ENCODE assay signal across 8 cellular contexts in the genomic region with DNA sequence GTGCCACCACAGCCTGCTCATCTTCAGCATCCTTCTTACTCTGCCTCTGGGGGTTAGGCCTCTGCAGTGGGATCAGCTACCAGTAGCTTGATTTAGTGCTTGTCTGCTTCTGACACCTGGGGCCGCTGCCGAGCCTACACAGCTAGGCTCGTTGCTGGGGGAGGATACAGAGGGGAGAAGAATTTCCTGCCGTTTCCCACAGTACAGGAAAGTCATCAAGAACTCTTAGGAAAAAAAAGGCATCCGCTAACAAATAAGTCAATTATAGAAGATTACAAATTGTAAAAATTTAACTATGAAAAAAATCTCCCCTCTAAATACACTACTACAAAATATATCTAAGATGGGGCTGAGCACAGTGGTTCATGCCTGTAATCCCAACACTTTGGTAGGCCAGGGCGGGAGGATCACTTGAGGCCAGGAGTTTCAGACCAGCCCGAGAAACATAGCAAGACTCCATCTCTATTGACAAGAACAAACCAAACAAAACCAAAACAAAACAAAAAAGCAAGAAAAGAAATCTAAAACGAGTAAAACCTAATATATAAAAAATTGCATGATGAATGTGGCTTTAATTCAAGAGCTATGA. TPM values are rescaled to one million over a fixed set of nuclear protein-coding genes. Genes with fewer than 3 reads are reported as not detected.
DNase-seq lines count a peak whose midpoint lies in the region; ATAC-seq and TF ChIP-seq lines count a peak whose summit lies in the region.
"Had no signal": no experiment of that assay in that cellular context is flagged by ENCODE, and none has a peak within 500 bp of the region (broad histone marks: within the 10 kb centered on the region; RNA-seq: fewer than 3 reads in every experiment).

No MANE protein-coding gene starts in this region.

- no peak for TF ChIP-seq EP300 in transverse colon (IDR thresholded peaks at IDR 0.05; ENCODE audit: low read depth)

- H3K4me3 ChIP-seq in HEK293 (ENCODE audit: low read depth, low read length) (no peak overlapping the region), body of pancreas (no peak overlapping the region), transverse colon (no peak overlapping the region)

- in situ Hi-C loops in transverse colon (cut with MboI; ENCODE audit: low pct_ligation_motif_present in 1 of 4, low pct_unique_long_range_greater_than_20kb in 1 of 4, low sequenced_read_pairs in 3 of 4) = no loop called here

- POLR2A ChIA-PET in HEK293 (lab: Yijun Ruan, JAX) = no interaction called here

- intact Hi-C loops in body of pancreas (cut with DNase I) (no loop called here), transverse colon (cut with DNase I; ENCODE audit: low total_unique reads) (no loop called here)

- H3K36me3 ChIP-seq in HEK293 (ENCODE audit: control insufficient read depth in 2 of 2, insufficient read depth in 1 of 2, low read length in 2 of 2) (no peaks in the 10 kb centered on the region), body of pancreas (replicated peaks in 1 of 2; ENCODE audit: insufficient read depth in 1 of 2, low read depth in 2 of 2) (no peaks in the 10 kb centered on the region), transverse colon (no peaks in the 10 kb centered on the region)

- WGBS in body of pancreas, 2 donors = 52 to 53% methylated on average over 8 of the region's 8 CpGs
- 53 to 59% methylated on average over 5 to 8 of the region's 8 CpGs for WGBS in transverse colon (ENCODE audit: low coverage in 1 of 2), 2 donors

- no peak for TF ChIP-seq POLR2A in body of pancreas (IDR thresholded peaks at IDR 0.05)
- no peak for TF ChIP-seq POLR2A in transverse colon (IDR thresholded peaks at IDR 0.05)

- TF ChIP-seq CTCF in HEK293 (tag by site-specific recombination; IDR thresholded peaks at IDR 0.05) (no peak), body of pancreas (IDR thresholded peaks at IDR 0.05) (peak in 2 of 7 experiments; percentile 3 to 11), transverse colon (IDR thresholded peaks at IDR 0.05) (no peak)

- no peaks in the 10 kb centered on the region for H3K9me3 ChIP-seq in HEK293 (ENCODE audit: control insufficient read depth, insufficient read depth, low read depth, low read length)
- H3K9me3 ChIP-seq in body of pancreas = no peaks in the 10 kb centered on the region
- H3K9me3 ChIP-seq in transverse colon = no peaks in the 10 kb centered on the region

- DNase-seq in body of pancreas (peak in 1 of 4 donors; percentile 27), transverse colon (no peak), COR-L47 (lab: John Stamatoyannopoulos, UW) (no peak)
- DNase-seq: activated gamma-delta T cell treated with Interleukin-2 at 50 U/mL for 16 hours had no signal

- no peak overlapping the region for H3K27ac ChIP-seq in HEK293 (ENCODE audit: extremely low read depth, low read depth, low read length)
- H3K27ac ChIP-seq in body of pancreas = peak overlapping the region; percentile 75 to 90 (median 87)
- H3K27ac ChIP-seq in layer of hippocampus (ENCODE audit: low read depth, low read length) = peak overlapping the region; percentile 19
- H3K27ac ChIP-seq in transverse colon = peak overlapping the region; percentile 73 to 83 (median 77)

- H3K4me1 ChIP-seq in HEK293 (ENCODE audit: control insufficient read depth, insufficient read depth, low read length) = no peaks in the 10 kb centered on the region
- H3K4me1 ChIP-seq in body of pancreas = peaks cover 58% of the 10 kb centered on the region
- H3K4me1 ChIP-seq in transverse colon = peaks cover 13 to 61% (median 26%) of the 10 kb centered on the region in 4 donors

- ATAC-seq in body of pancreas = no peak
- ATAC-seq in GM21381 (IDR thresholded peaks at IDR 0.05; ENCODE audit: unreplicated experiment) = no peak
- no peak for ATAC-seq in HG03175 (IDR thresholded peaks at IDR 0.05; ENCODE audit: unreplicated experiment)

- H3K27me3 ChIP-seq in body of pancreas (no peaks in the 10 kb centered on the region), layer of hippocampus (ENCODE audit: control insufficient read depth, insufficient read depth, low read length) (no peaks in the 10 kb centered on the region), transverse colon (no peaks in the 10 kb centered on the region)

- CTCF ChIA-PET in HEK293 (lab: Yijun Ruan, JAX) = interaction anchor here (0.6 to 0.7 kb wide), 2 partner anchors 44 to 142 kb away, joined by 3 read pairs; a partner anchor contains a TSS

TF ChIP-seq in HEK293, 187 proteins besides CTCF, POLR2A, EP300 and RAD21:
- TF ChIP-seq KLF7 (tag by site-specific recombination; IDR thresholded peaks at IDR 0.05; ENCODE audit: borderline replicate concordance) (no peak), OSR2 (tag by site-specific recombination; IDR thresholded peaks at IDR 0.05) (0 out of 2 replicates have a peak, but pooled peaks have one; percentile 17)

RNA-seq across cellular contexts. Expression of a gene that starts 26.7 kb away (rescaled TPM):
- 10 to 100 TPM; 12.2 to 17.5 TPM for total RNA-seq in body of pancreas
- total RNA-seq in transverse colon = 10 to 100 TPM in 3 of 4 donors, 1 to 10 TPM in 1; 8.9 to 15.7 (median 12.5) TPM
